ENCODE assay signal across 16 cellular contexts in the genomic region with DNA sequence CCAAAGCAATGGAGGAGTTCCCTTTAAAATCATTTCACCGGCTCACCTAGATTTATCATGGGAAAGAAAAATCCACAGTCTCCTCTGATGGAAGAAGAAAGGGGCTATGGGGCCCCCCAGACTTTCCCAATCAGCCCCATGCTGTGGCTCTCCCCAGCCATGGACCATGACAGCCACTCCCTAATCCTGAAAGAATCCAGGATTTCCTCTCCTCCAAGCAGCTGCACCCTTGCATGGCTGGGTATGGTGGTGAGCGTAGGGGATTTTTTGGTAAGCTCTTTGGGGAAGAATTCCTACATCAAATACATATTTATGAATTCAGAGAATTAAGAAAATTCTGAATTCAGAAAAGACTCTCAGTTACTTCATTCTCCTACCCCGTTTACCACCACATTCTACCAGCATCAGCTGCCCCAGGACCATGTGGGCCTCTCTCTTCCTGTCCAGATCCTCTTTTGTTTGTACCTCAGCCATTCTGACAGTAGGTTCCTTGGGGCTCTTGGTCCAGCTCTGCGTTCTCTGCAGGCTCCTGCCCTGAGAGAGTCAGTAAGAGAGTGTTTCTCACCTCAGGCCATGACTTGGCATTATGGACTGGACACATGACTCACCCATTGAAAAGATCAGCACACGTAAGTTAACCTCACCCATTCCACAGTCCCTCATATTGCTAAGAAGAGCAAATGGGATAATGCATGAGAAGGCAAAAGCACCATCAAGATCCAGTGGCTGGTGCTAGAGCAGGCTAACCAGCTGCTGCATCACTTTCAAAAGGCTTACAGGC.
DNase-seq lines count a peak whose midpoint lies in the region; ATAC-seq, FAIRE-seq and TF ChIP-seq lines count a peak whose summit lies in the region.
"Had no signal": no experiment of that assay in that cellular context is flagged by ENCODE, and none has a peak within 500 bp of the region (broad histone marks: within the 10 kb centered on the region; RNA-seq: fewer than 3 reads in every experiment).

No MANE protein-coding gene starts in this region.

- TF ChIP-seq EP300 in K562 (IDR thresholded peaks at IDR 0.05; ENCODE audit: low read length), result no peak

- BruUV-seq in K562 (replicated peaks; lab: Mats Ljungman, UMichigan), result no TSS peak

- no peak overlapping the region for H3K4me3 ChIP-seq in K562
- no peak overlapping the region for H3K4me3 ChIP-seq in neural progenitor cell
- H3K4me3 ChIP-seq: BLaER1, SJSA1 had no signal

- 6% methylated on average over 5 of the region's 5 CpGs for WGBS in K562 (ENCODE audit: insufficient coverage, low coverage, missing lambda C conversion rate)

- H3K4me1 ChIP-seq in K562 (replicated peaks in 1 of 2; ENCODE audit: control insufficient read depth in 2 of 2, insufficient read depth in 2 of 2, low read length in 2 of 2) (no peaks in the 10 kb centered on the region), neural progenitor cell (peaks cover 26% of the 10 kb centered on the region)

- H3K4me2 ChIP-seq in K562 (ENCODE audit: insufficient read depth, low read length) (no peak overlapping the region), neural progenitor cell (peak overlapping the region; percentile 14)

- no peaks in the 10 kb centered on the region for H3K27me3 ChIP-seq in K562 (ENCODE audit: control insufficient read depth in 2 of 2, insufficient read depth in 2 of 2, low read length in 2 of 2)
- no peaks in the 10 kb centered on the region for H3K27me3 ChIP-seq in neural progenitor cell
- H3K27me3 ChIP-seq: BLaER1, SJSA1 had no signal

- peaks cover 21% of the 10 kb centered on the region for H3K9me3 Mint-ChIP-seq in neural progenitor cell
- H3K9me3 Mint-ChIP-seq: H9 had no signal

- no peaks in the 10 kb centered on the region; the same call in 1 of the 2 replicates for H4K20me1 ChIP-seq in K562 (replicated peaks; ENCODE audit: control insufficient read depth, insufficient read depth, low read length)
- H4K20me1 ChIP-seq in neural progenitor cell (ENCODE audit: low read depth), result no peaks in the 10 kb centered on the region

- no peak for TF ChIP-seq RAD21 in K562 (CRISPR knock-in tag; conservative IDR thresholded peaks at IDR 0.05 in 1 of 2, IDR thresholded peaks at IDR 0.05 in 1 of 2)

- H3K27ac ChIP-seq in K562 (ENCODE audit: extremely low read depth, low read depth, low read length) (no peak overlapping the region), neural progenitor cell (no peak overlapping the region)
- H3K27ac ChIP-seq: 22Rv1, BLaER1, SJSA1 had no signal

- H3K27me3 Mint-ChIP-seq in neural progenitor cell (ENCODE audit: insufficient read depth, low read depth), result peaks cover 2% of the 10 kb centered on the region

- H3K9ac ChIP-seq in K562 (ENCODE audit: insufficient read depth in 1 of 2, low read depth in 2 of 2, low read length in 2 of 2), result no peak overlapping the region
- H3K9ac ChIP-seq in neural progenitor cell, result no peak overlapping the region
- H3K9ac ChIP-seq: BLaER1 had no signal

- peaks cover 39% of the 10 kb centered on the region for H3K4me1 Mint-ChIP-seq in neural progenitor cell

- H3K36me3 Mint-ChIP-seq in neural progenitor cell, result peaks cover 5% of the 10 kb centered on the region

- no peaks in the 10 kb centered on the region for H3K36me3 ChIP-seq in K562 (ENCODE audit: control insufficient read depth, insufficient read depth, low read length)
- H3K36me3 ChIP-seq in neural progenitor cell, result peaks cover 7% of the 10 kb centered on the region
- H3K36me3 ChIP-seq: SJSA1 had no signal

- TF ChIP-seq CTCF in K562 (IDR thresholded peaks at IDR 0.05 in 2 of 3, conservative IDR thresholded peaks at IDR 0.05 in 1 of 3; ENCODE audit: insufficient read depth in 2 of 3, low read depth in 1 of 3, low read length in 3 of 3) (no peak), neural progenitor cell (IDR thresholded peaks at IDR 0.05) (no peak)

- no peak for FAIRE-seq in K562 (lab: Jason Lieb, UNC)

- H3K4me3 Mint-ChIP-seq in neural progenitor cell, result no peak overlapping the region
- H3K4me3 Mint-ChIP-seq: H9 had no signal

- no peak overlapping the region for H3K27ac Mint-ChIP-seq in neural progenitor cell
- H3K27ac Mint-ChIP-seq: H9 had no signal

- H3K79me2 ChIP-seq in K562 (ENCODE audit: control insufficient read depth, insufficient read depth, low read length) (no peaks in the 10 kb centered on the region), neural progenitor cell (ENCODE audit: low read depth) (no peaks in the 10 kb centered on the region)

- in situ Hi-C loops in K562 (cut with MboI), result no loop called here

- no peak overlapping the region for H2AFZ ChIP-seq in K562 (ENCODE audit: low read depth, low read length)
- no peak overlapping the region for H2AFZ ChIP-seq in neural progenitor cell (replicated peaks)

- POLR2A ChIA-PET in K562 (lab: Yijun Ruan, JAX), result interaction anchor here (1.0 kb wide), 1 partner anchor 124 kb away, joined by 4 read pairs; no protein-coding TSS in a partner anchor

- ATAC-seq in K562 (no peak), HG02678 (IDR thresholded peaks at IDR 0.05; ENCODE audit: unreplicated experiment) (no peak), HG03520 (IDR thresholded peaks at IDR 0.05; ENCODE audit: unreplicated experiment) (no peak)

- CTCF ChIA-PET in K562 (lab: Yijun Ruan, JAX; ENCODE audit: low intra/inter-chr PET ratio), result no interaction called here

- DNase-seq in DMS53 (lab: John Stamatoyannopoulos, UW), result peak; percentile 7
- DNase-seq in DMS53 treated with DMSO at 0.1 percent for 48 hours (lab: John Stamatoyannopoulos, UW; ENCODE audit: unreplicated experiment), result no peak
- peak; percentile 36 for DNase-seq in M059J (ENCODE audit: low read depth)
- DNase-seq in K562 (ENCODE audit: extremely low read depth in 1 of 4, low spot score in 3 of 4), result peak; percentile 5 to 15 (median 8)
- no peak for DNase-seq in neural progenitor cell (ENCODE audit: low spot score)
- no peak for DNase-seq in glomerular visceral epithelial cell (ENCODE audit: extremely low spot score)
- DNase-seq: H9, NCI-H1048, NCI-H146, NCI-H2081 treated with DMSO at 0.1 percent for 48 hours, NCI-H524 treated with DMSO at 0.1 percent for 48 hours had no signal

- H3K9me1 ChIP-seq in K562 (ENCODE audit: control insufficient read depth, insufficient read depth, low read length), result no peaks in the 10 kb centered on the region

- TF ChIP-seq POLR2A in K562 (conservative IDR thresholded peaks at IDR 0.05), result no peak

- H3K9me3 ChIP-seq in K562 (replicated peaks; ENCODE audit: control insufficient read depth, insufficient read depth, low read depth, low read length) (no peaks in the 10 kb centered on the region), neural progenitor cell (ENCODE audit: low read depth) (peaks cover 6% of the 10 kb centered on the region)
- H3K9me3 ChIP-seq: BLaER1, SJSA1 had no signal

- H3F3A ChIP-seq in neural progenitor cell (ENCODE audit: low read depth), result no peaks in the 10 kb centered on the region

- intact Hi-C loops in K562 (cut with micrococcal nuclease), result no loop called here

TF ChIP-seq in K562, 482 proteins besides CTCF, POLR2A, EP300 and RAD21:
- TF ChIP-seq PRPF4 (IDR thresholded peaks at IDR 0.05; ENCODE audit: insufficient read depth, low read depth, low read length, poor library complexity, severe bottlenecking) (no peak), SIN3A (IDR thresholded peaks at IDR 0.05; ENCODE audit: borderline replicate concordance in 2 of 2, control insufficient read depth in 1 of 2, low read depth in 2 of 2, low read length in 2 of 2) (no peak), NCOA2 (IDR thresholded peaks at IDR 0.05; ENCODE audit: partially characterized antibody in 2 of 2) (no peak), MAFG (tag; conservative IDR thresholded peaks at IDR 0.05) (peak; percentile 79), NFE2 (IDR thresholded peaks at IDR 0.05; ENCODE audit: low read depth) (peak; percentile 61), JUND (IDR thresholded peaks at IDR 0.05; ENCODE audit: borderline replicate concordance, low read depth, low read length) (peak; percentile 4; the same call in 1 of the 2 replicates), JUND (tag; IDR thresholded peaks at IDR 0.05; ENCODE audit: borderline replicate concordance, low read depth, low read length) (no peak), BACH1 (tag; IDR thresholded peaks at IDR 0.05) (no peak), FOSL1 (tag; conservative IDR thresholded peaks at IDR 0.05) (peak; percentile 53), PPARD (CRISPR knock-in tag; IDR thresholded peaks at IDR 0.05) (no peak), HDAC6 (IDR thresholded peaks at IDR 0.05; ENCODE audit: low read depth, low read length) (no peak), EWSR1 (IDR thresholded peaks at IDR 0.05; ENCODE audit: borderline replicate concordance, low read depth, partially characterized antibody) (no peak)
- TF ChIP-seq, protein P1, sequence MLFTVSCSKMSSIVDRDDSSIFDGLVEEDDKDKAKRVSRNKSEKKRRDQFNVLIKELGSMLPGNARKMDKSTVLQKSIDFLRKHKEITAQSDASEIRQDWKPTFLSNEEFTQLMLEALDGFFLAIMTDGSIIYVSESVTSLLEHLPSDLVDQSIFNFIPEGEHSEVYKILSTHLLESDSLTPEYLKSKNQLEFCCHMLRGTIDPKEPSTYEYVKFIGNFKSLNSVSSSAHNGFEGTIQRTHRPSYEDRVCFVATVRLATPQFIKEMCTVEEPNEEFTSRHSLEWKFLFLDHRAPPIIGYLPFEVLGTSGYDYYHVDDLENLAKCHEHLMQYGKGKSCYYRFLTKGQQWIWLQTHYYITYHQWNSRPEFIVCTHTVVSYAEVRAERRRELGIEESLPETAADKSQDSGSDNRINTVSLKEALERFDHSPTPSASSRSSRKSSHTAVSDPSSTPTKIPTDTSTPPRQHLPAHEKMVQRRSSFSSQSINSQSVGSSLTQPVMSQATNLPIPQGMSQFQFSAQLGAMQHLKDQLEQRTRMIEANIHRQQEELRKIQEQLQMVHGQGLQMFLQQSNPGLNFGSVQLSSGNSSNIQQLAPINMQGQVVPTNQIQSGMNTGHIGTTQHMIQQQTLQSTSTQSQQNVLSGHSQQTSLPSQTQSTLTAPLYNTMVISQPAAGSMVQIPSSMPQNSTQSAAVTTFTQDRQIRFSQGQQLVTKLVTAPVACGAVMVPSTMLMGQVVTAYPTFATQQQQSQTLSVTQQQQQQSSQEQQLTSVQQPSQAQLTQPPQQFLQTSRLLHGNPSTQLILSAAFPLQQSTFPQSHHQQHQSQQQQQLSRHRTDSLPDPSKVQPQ (CRISPR knock-in tag; IDR thresholded peaks at IDR 0.05; ENCODE audit: borderline replicate concordance), result no peak

Comparison
In these comparisons a context has a peak if more than half of its experiments do, and no peak if none do; other contexts are left out.
1. DNase-seq: peak in DMS53 (single experiment), M059J (single experiment) and K562 (4 of 4); none in DMS53 treated with DMSO at 0.1 percent for 48 hours (single experiment), neural progenitor cell (single experiment) and glomerular visceral epithelial cell (single experiment).